ENCODE assay signal across 28 cellular contexts in the genomic region with DNA sequence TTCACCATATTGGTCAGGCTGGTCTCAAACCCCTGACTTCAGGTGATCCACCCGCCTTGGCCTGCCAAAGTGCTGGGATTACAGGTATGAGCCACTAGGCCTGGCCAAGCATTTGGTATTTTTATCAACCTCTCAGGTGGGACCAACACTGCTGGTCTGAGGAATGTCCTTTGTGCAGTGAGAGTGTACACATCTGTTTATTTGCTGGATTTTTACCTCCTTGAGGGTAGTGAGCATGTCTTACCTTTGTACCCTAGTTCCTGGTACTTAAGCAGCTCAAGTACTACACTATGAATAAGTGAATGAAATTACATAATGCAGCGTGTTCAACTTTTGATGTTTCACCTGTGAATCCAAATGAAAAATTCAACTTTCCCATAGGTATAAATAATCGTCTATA.
"Had no signal": no experiment of that assay in that cellular context is flagged by ENCODE, and none has a peak within 500 bp of the region (broad histone marks: within the 10 kb centered on the region; RNA-seq: fewer than 3 reads in every experiment).

No MANE protein-coding gene starts in this region.

- H3K36me3 ChIP-seq: heart right ventricle, neutrophil, pancreas, transverse colon had no signal

- H3K4me2 ChIP-seq: smooth muscle cell had no signal

- H3K27ac Mint-ChIP-seq: memory B cell; stimulated activated naive CD8-positive, alpha-beta T cell treated with anti-CD3 and anti-CD28 coated beads, Interleukin-15, amount 100 ng/mL, for 72 hours had no signal

- H3K27me3 ChIP-seq: esophagus squamous epithelium, heart right ventricle, neutrophil, pancreas, suprapubic skin, transverse colon had no signal

- H3K36me3 Mint-ChIP-seq: natural killer cell had no signal

- FAIRE-seq: endometrium, islet of Langerhans, pancreas had no signal

- H3K4me3 ChIP-seq: coronary artery, esophagus squamous epithelium, heart right ventricle, lung, pancreas, smooth muscle cell, suprapubic skin, transverse colon had no signal

- H3K27me3 Mint-ChIP-seq: memory B cell; stimulated activated naive CD8-positive, alpha-beta T cell treated with anti-CD3 and anti-CD28 coated beads, Interleukin-15, amount 100 ng/mL, for 72 hours had no signal

- H3K9me3 ChIP-seq: esophagus squamous epithelium, heart right ventricle, neutrophil, pancreas, suprapubic skin, transverse colon had no signal

- H3K27ac ChIP-seq: coronary artery, esophagus squamous epithelium, heart right ventricle, pancreas, suprapubic skin, transverse colon had no signal

- H3K4me3 Mint-ChIP-seq: memory B cell; natural killer cell; neural crest cell; stimulated activated naive CD8-positive, alpha-beta T cell treated with anti-CD3 and anti-CD28 coated beads, Interleukin-15, amount 100 ng/mL, for 72 hours had no signal

- DNase-seq: dermis blood vessel endothelial cell; effector memory CD4-positive, alpha-beta T cell; erythroblast; esophagus squamous epithelium; foreskin melanocyte; glutamatergic neuron; heart right ventricle; hippocampal formation; left cardiac atrium; left ventricle myocardium superior; natural killer cell; pancreas; stimulated activated CD4-positive, alpha-beta T cell treated with anti-CD3 and anti-CD28 coated beads, Interleukin-12 subunit alpha, Interleukin-12 subunit beta, amount 100 ng/mL, for 4 hours; stimulated activated CD4-positive, alpha-beta T cell treated with anti-CD3 and anti-CD28 coated beads, Interleukin-1b, Interleukin-23, amount 100 ng/mL, for 48 hours; stimulated activated CD4-positive, alpha-beta T cell treated with anti-CD3 and anti-CD28 coated beads, Interleukin-4, amount 100 ng/mL, for 1 hour; stimulated activated CD8-positive, alpha-beta memory T cell treated with anti-CD3 and anti-CD28 coated beads, Interleukin-4, amount 100 ng/mL, for 48 hours; stimulated activated naive CD4-positive, alpha-beta T cell; stimulated activated naive CD8-positive, alpha-beta T cell treated with anti-CD3 and anti-CD28 coated beads, Interleukin-15, amount 100 ng/mL, for 72 hours; transverse colon had no signal

- H3K9me3 Mint-ChIP-seq: memory B cell, natural killer cell had no signal
